In the genomic region with DNA sequence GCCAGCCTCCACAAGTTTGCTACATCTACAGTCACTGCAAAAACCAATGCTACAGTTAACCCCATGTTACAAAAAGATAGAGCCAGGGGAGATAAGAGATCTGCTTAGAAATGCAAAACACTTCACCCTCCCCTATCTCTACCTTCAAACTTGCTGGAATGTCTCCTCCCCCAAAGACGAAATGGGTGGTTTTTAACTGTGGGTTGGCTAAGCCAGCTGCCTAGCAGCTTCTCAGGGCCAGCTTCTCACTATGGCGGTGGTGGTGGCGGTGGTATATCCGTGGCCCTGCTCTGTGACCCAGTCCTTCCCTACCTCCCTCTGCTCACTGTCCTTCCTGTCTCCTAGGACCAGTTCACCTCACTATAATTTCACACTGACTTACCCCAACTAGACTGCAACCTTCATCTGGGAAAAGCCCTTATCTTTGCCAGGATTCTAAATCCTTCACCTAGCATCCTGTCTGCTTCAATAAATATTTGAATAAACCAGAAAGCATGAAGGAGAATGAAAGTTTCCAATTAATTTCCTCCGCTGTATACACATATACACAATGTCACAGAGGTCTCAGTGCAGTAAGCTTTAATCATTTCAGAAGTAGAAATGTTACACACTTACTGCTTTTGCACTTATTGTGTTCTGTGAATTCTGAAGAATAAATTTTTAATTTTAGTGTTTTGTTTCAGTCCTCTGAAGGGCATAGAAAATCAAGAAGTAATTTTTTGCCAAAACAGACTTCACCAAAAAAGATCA, we compare ENCODE assay signal across 8 cellular contexts.
DNase-seq lines count a peak whose midpoint lies in the region; ATAC-seq, FAIRE-seq and TF ChIP-seq lines count a peak whose summit lies in the region.

No MANE protein-coding gene starts in this region.

- DNase-seq in T-helper 1 cell (peak in 3 of 5 donors; percentile 14 to 80 (median 22)), iPS-NIHi11 (ENCODE audit: low spot score) (peak; percentile 24), H54 (ENCODE audit: insufficient read length, low spot score) (no peak), DMS153 treated with DMSO at 0.1 percent for 48 hours (lab: John Stamatoyannopoulos, UW; ENCODE audit: unreplicated experiment) (no peak), NCI-H82 (lab: John Stamatoyannopoulos, UW) (no peak), NCI-H2196 (lab: John Stamatoyannopoulos, UW; ENCODE audit: unreplicated experiment) (no peak)

- no peak for FAIRE-seq in H54 (lab: Jason Lieb, UNC)

- ATAC-seq in GM19328 (IDR thresholded peaks at IDR 0.05; ENCODE audit: unreplicated experiment) (peak; percentile 52), HG03066 (IDR thresholded peaks at IDR 0.05; ENCODE audit: low read depth, unreplicated experiment) (peak; percentile 47)

- TF ChIP-seq POLR2A in H54 (IDR thresholded peaks at IDR 0.05; ENCODE audit: low read depth, low read length), result no peak

Comparison
In these comparisons a context has a peak if more than half of its experiments do, and no peak if none do; other contexts are left out.
1. DNase-seq: peak in T-helper 1 cell (3 of 5) and iPS-NIHi11 (single experiment); none in H54 (single experiment), DMS153 treated with DMSO at 0.1 percent for 48 hours (single experiment), NCI-H82 (single experiment) and NCI-H2196 (single experiment).